In genomic region chr17:38572665-38573365, GRCh38 we compare ENCODE assay signal across 8 cellular contexts. TPM values are rescaled to one million over a fixed set of nuclear protein-coding genes. Genes with fewer than 3 reads are reported as not detected.
DNase-seq lines count a peak whose midpoint lies in the region; ATAC-seq lines count a peak whose summit lies in the region.

No MANE protein-coding gene starts in this region.

- no peak overlapping the region for H3K9ac ChIP-seq in rectal smooth muscle tissue (ENCODE audit: low read length)

- peaks cover 33% of the 10 kb centered on the region for H3K27me3 ChIP-seq in rectal smooth muscle tissue (ENCODE audit: control insufficient read depth, insufficient read depth, low read length)

- no peaks in the 10 kb centered on the region for H3K9me3 Mint-ChIP-seq in activated naive CD4-positive, alpha-beta T cell treated with anti-CD3 and anti-CD28 coated beads, Interleukin-2, amount 50 U/mL, for 24 hours

- peaks cover 14% of the 10 kb centered on the region for H3K4me1 Mint-ChIP-seq in activated naive CD4-positive, alpha-beta T cell treated with anti-CD3 and anti-CD28 coated beads, Interleukin-2, amount 50 U/mL, for 24 hours

- H3K4me3 ChIP-seq in rectal smooth muscle tissue (ENCODE audit: low read length), result peak overlapping the region; percentile 26

- no peaks in the 10 kb centered on the region for H3K4me1 ChIP-seq in rectal smooth muscle tissue (ENCODE audit: control insufficient read depth, insufficient read depth, low read length)

- intact Hi-C loops in left cardiac atrium (cut with DNase I), result no loop called here

- H3K27ac ChIP-seq in rectal smooth muscle tissue (ENCODE audit: low read depth, low read length), result no peak overlapping the region

- peak; percentile 25 to 49 for ATAC-seq in left cardiac atrium

- H3K27ac Mint-ChIP-seq in activated naive CD4-positive, alpha-beta T cell treated with anti-CD3 and anti-CD28 coated beads, Interleukin-2, amount 50 U/mL, for 24 hours, result no peak overlapping the region

- H3K27me3 Mint-ChIP-seq in activated naive CD4-positive, alpha-beta T cell treated with anti-CD3 and anti-CD28 coated beads, Interleukin-2, amount 50 U/mL, for 24 hours, result peaks cover 71% of the 10 kb centered on the region

- no peak for DNase-seq in activated naive CD4-positive, alpha-beta T cell treated with anti-CD3 and anti-CD28 coated beads, Interleukin-2, amount 50 U/mL, for 16 hours
- DNase-seq in NCI-H774 (lab: John Stamatoyannopoulos, UW) (peak; percentile 75), left cardiac atrium (no peak), mucosa of gallbladder (ENCODE audit: low spot score) (no peak), RPMI8226 (no peak)
- DNase-seq in central memory CD4-positive, alpha-beta T cell, result no peak

- H3K36me3 ChIP-seq in rectal smooth muscle tissue (ENCODE audit: control insufficient read depth, insufficient read depth, low read length), result no peaks in the 10 kb centered on the region

- no peaks in the 10 kb centered on the region for H3K36me3 Mint-ChIP-seq in activated naive CD4-positive, alpha-beta T cell treated with anti-CD3 and anti-CD28 coated beads, Interleukin-2, amount 50 U/mL, for 24 hours

- peak overlapping the region; percentile 72 for H3K4me3 Mint-ChIP-seq in activated naive CD4-positive, alpha-beta T cell treated with anti-CD3 and anti-CD28 coated beads, Interleukin-2, amount 50 U/mL, for 24 hours

RNA-seq across cellular contexts. Expression of gene SRCIN1, which starts 32.9 kb away (rescaled TPM):
- 1 to 10 TPM; 1.4 to 3.0 TPM for total RNA-seq in left cardiac atrium
- 4.5 TPM for total RNA-seq in mucosa of gallbladder
